ENCODE assay signal across 11 cellular contexts in the genomic region with DNA sequence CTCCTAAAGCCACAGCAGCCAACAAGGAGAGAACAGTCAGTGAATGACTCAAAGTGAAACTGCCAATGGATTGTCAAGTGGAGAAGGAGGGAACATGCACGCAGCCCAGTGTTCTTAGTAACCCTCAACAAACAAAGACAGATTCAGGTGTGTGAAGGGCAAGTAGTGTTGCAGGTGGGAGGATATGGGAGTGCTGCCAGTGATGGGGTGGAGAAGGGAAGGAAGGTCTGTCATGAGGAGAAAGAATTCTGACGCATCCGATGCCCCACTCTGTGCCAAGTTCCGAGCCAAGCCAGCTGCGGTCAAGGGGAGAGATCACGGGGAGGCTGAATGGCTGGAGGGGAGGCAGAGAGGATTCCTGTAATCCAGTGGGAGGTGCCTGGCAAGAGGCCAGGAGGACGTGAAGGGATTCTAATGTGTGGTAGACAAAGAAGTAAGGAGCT. TPM values are rescaled to one million over a fixed set of nuclear protein-coding genes. Genes with fewer than 3 reads are reported as not detected.
DNase-seq lines count a peak whose midpoint lies in the region; ATAC-seq and TF ChIP-seq lines count a peak whose summit lies in the region.
"Had no signal": no experiment of that assay in that cellular context is flagged by ENCODE, and none has a peak within 500 bp of the region (broad histone marks: within the 10 kb centered on the region; RNA-seq: fewer than 3 reads in every experiment).

No MANE protein-coding gene starts in this region.

- H3K36me3 Mint-ChIP-seq in T-cell: peaks cover 15% of the 10 kb centered on the region

- CTCF ChIA-PET in T-cell (lab: Charles Lee): interaction anchor here in 1 of 2 donors (0.5 to 1.1 kb wide), 2 partner anchors 105 to 351 kb away, joined by 3 read pairs; no protein-coding TSS in a partner anchor

- H3K36me3 ChIP-seq in left ventricle myocardium inferior (no peaks in the 10 kb centered on the region), testis (ENCODE audit: low read depth, missing control alignments) (no peaks in the 10 kb centered on the region)

- H3K27me3 Mint-ChIP-seq in T-cell: no peaks in the 10 kb centered on the region

- H3K4me3 ChIP-seq in left ventricle myocardium inferior (no peak overlapping the region), testis (no peak overlapping the region), foreskin fibroblast (ENCODE audit: low read depth in 1 of 2, low read length in 2 of 2) (no peak overlapping the region)

- no peak overlapping the region for H3K4me3 Mint-ChIP-seq in T-cell
- H3K4me3 Mint-ChIP-seq: T-helper 1 cell treated with Interleukin-12 subunit alpha and Interleukin-12 subunit beta and Interleukin-4 antibody, amounts not matched to agents 30 μg/mL and 1 μg/mL, for 36 hours had no signal

- peak overlapping the region; percentile 19 to 50 for H3K27ac Mint-ChIP-seq in T-cell
- H3K27ac Mint-ChIP-seq: T-helper 1 cell treated with Interleukin-12 subunit alpha and Interleukin-12 subunit beta and Interleukin-4 antibody, amounts not matched to agents 30 μg/mL and 1 μg/mL, for 36 hours had no signal

- ATAC-seq in T-cell (replicated peaks in 1 of 4): no peak

- peak; percentile 27 for DNase-seq in NCI-H1105 treated with DMSO at 0.1 percent for 48 hours (lab: John Stamatoyannopoulos, UW)
- no peak for DNase-seq in NCI-H1105 (lab: John Stamatoyannopoulos, UW)
- DNase-seq in T-cell: no peak
- DNase-seq in left ventricle myocardium inferior: peak; percentile 70
- peak; percentile 60 for DNase-seq in testis
- no peak for DNase-seq in foreskin fibroblast
- DNase-seq in T-helper 9 cell: no peak
- DNase-seq in activated CD8-positive, alpha-beta memory T cell treated with anti-CD3 and anti-CD28 coated beads for 24 hours: no peak
- DNase-seq: activated T-cell treated with anti-CD3 and anti-CD28 coated beads, Interleukin-2, amount 50 U/mL, for 48 hours; NCI-H1436 treated with DMSO at 0.1 percent for 48 hours had no signal

- H3K9me3 Mint-ChIP-seq in T-cell: no peaks in the 10 kb centered on the region
- H3K9me3 Mint-ChIP-seq: T-helper 1 cell treated with Interleukin-12 subunit alpha and Interleukin-12 subunit beta and Interleukin-4 antibody, amounts not matched to agents 30 μg/mL and 1 μg/mL, for 36 hours had no signal

- POLR2A ChIA-PET in T-cell (lab: Charles Lee): no interaction called here

- H3K27ac ChIP-seq in left ventricle myocardium inferior (replicated peaks) (peak overlapping the region; percentile 97), testis (no peak overlapping the region)

- H3K9me3 ChIP-seq in left ventricle myocardium inferior (replicated peaks) (no peaks in the 10 kb centered on the region), testis (no peaks in the 10 kb centered on the region)

- no peak for TF ChIP-seq POLR2A in testis (IDR thresholded peaks at IDR 0.05)

- H3K27me3 ChIP-seq in left ventricle myocardium inferior (ENCODE audit: low read depth) (no peaks in the 10 kb centered on the region), testis (no peaks in the 10 kb centered on the region)

- peaks cover 100% of the 10 kb centered on the region for H3K4me1 ChIP-seq in left ventricle myocardium inferior
- H3K4me1 ChIP-seq in testis: peaks cover 22% of the 10 kb centered on the region

- H3K4me1 Mint-ChIP-seq in T-cell: peaks cover 49 to 80% (median 75%) of the 10 kb centered on the region in 3 donors

- 59 to 60% methylated on average over 7 of the region's 7 CpGs for WGBS in testis, 2 donors

- intact Hi-C loops in left ventricle myocardium inferior (cut with micrococcal nuclease): no loop called here
- intact Hi-C loops in testis (cut with DNase I; ENCODE audit: low total_unique reads): no loop called here

- TF ChIP-seq CTCF in left ventricle myocardium inferior (IDR thresholded peaks at IDR 0.05; ENCODE audit: borderline replicate concordance): no peak
- TF ChIP-seq CTCF in testis (IDR thresholded peaks at IDR 0.05): no peak
- no peak for TF ChIP-seq CTCF in foreskin fibroblast (IDR thresholded peaks at IDR 0.05; ENCODE audit: low read depth, low read length)

RNA-seq across cellular contexts. Expression of a gene that starts 56.5 kb away (rescaled TPM):
- total RNA-seq in T-cell: 100 to 1,000 TPM; 166 to 238 (median 191) TPM
- 649 TPM for total RNA-seq in left ventricle myocardium inferior
- 100 to 1,000 TPM; 241 to 260 TPM for total RNA-seq in testis
- polyA plus RNA-seq in testis (ENCODE audit: insufficient read depth, low read depth, low replicate concordance): 195 TPM

Comparison
In these comparisons a context has a peak if more than half of its experiments do, and no peak if none do; other contexts are left out.
1. DNase-seq: peak in NCI-H1105 treated with DMSO at 0.1 percent for 48 hours (single experiment), left ventricle myocardium inferior (single experiment) and testis (single experiment); none in NCI-H1105 (single experiment), T-cell (0 of 34), foreskin fibroblast (0 of 2), T-helper 9 cell (single experiment) and activated CD8-positive, alpha-beta memory T cell treated with anti-CD3 and anti-CD28 coated beads for 24 hours (single experiment).